ENCODE assay signal across 14 cellular contexts in the genomic region with DNA sequence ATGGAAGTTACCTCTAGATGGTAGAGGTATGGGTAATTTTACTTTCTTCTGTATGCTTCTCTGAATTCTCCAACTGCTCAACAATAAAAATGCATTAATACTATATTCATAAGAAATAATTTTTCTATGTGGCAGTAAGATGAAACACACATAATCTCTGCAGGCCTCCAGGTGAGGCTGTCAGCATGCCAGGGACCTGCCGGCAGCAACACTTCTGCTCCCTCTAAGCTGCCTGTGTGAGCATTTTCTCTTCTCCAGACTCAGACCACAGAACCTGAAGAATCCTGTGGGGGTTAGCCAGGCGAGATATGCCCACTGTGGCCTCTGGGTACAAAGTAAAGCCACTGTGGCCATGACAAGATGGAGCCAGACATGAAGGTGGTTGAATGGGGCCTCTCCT.
A peak's percentile ranks its signal among the peaks of the same experiment; 100 is the strongest.
DNase-seq lines count a peak whose midpoint lies in the region; ATAC-seq and TF ChIP-seq lines count a peak whose summit lies in the region.
"Had no signal": no experiment of that assay in that cellular context is flagged by ENCODE, and none has a peak within 500 bp of the region (broad histone marks: within the 10 kb centered on the region; RNA-seq: fewer than 3 reads in every experiment).

No MANE protein-coding gene starts in this region.

- H3K4me3 ChIP-seq in BLaER1 treated with 17β-estradiol and CSF1 and Interleukin-3, amounts not matched to agents 10 nM and 100 nM, result no peak overlapping the region
- H3K4me3 ChIP-seq in brain microvascular endothelial cell (ENCODE audit: low read depth, low read length), result no peak overlapping the region

- in situ Hi-C loops in brain microvascular endothelial cell (cut with HindIII; ENCODE audit: low pct_ligation_motif_present, low sequenced_read_pairs), result no loop called here

- peaks cover 40% of the 10 kb centered on the region for H3K36me3 Mint-ChIP-seq in stimulated activated memory B cell treated with anti-CD40 and anti-IgM and Interleukin-4, amounts not matched to agents 10 μg/mL and 1 μg/mL and 100 μg/mL, for 72 hours
- H3K36me3 Mint-ChIP-seq: CD14-positive monocyte; CD4-positive, alpha-beta memory T cell had no signal

- peak overlapping the region in 2 of 11 experiments; percentile 10 to 14; a peak in 2 of 22 replicates for H3K27ac ChIP-seq in BLaER1 treated with 17β-estradiol and CSF1 and Interleukin-3, amounts not matched to agents 10 nM and 100 nM
- no peak overlapping the region for H3K27ac ChIP-seq in brain microvascular endothelial cell
- H3K27ac ChIP-seq: HL-60 had no signal

- H3K9ac ChIP-seq in BLaER1 treated with 17β-estradiol and CSF1 and Interleukin-3, amounts not matched to agents 10 nM and 100 nM, result no peak overlapping the region

- H3K27me3 Mint-ChIP-seq in stimulated activated memory B cell treated with anti-CD40 and anti-IgM and Interleukin-4, amounts not matched to agents 10 μg/mL and 1 μg/mL and 100 μg/mL, for 72 hours, result no peaks in the 10 kb centered on the region

- peaks cover 5 to 97% (median 74%) of the 10 kb centered on the region in 11 experiments; a peak in 20 of 22 replicates for H3K36me3 ChIP-seq in BLaER1 treated with 17β-estradiol and CSF1 and Interleukin-3, amounts not matched to agents 10 nM and 100 nM
- no peaks in the 10 kb centered on the region for H3K36me3 ChIP-seq in brain microvascular endothelial cell (replicated peaks)
- H3K36me3 ChIP-seq: BE2C had no signal

- peaks cover 45% of the 10 kb centered on the region for H3K4me1 Mint-ChIP-seq in stimulated activated memory B cell treated with anti-CD40 and anti-IgM and Interleukin-4, amounts not matched to agents 10 μg/mL and 1 μg/mL and 100 μg/mL, for 72 hours
- H3K4me1 Mint-ChIP-seq: CD14-positive monocyte; CD4-positive, alpha-beta memory T cell; H9 had no signal

- peak overlapping the region; percentile 27 for H3K27ac Mint-ChIP-seq in stimulated activated memory B cell treated with anti-CD40 and anti-IgM and Interleukin-4, amounts not matched to agents 10 μg/mL and 1 μg/mL and 100 μg/mL, for 72 hours
- H3K27ac Mint-ChIP-seq: CD14-positive monocyte; CD4-positive, alpha-beta memory T cell; H9 had no signal

- H3K9me3 Mint-ChIP-seq in stimulated activated memory B cell treated with anti-CD40 and anti-IgM and Interleukin-4, amounts not matched to agents 10 μg/mL and 1 μg/mL and 100 μg/mL, for 72 hours, result no peaks in the 10 kb centered on the region
- H3K9me3 Mint-ChIP-seq: CD14-positive monocyte, H9 had no signal

- peak; percentile 62 for DNase-seq in cerebellar cortex (ENCODE audit: low spot score)
- DNase-seq in brain microvascular endothelial cell, result no peak
- no peak for DNase-seq in activated CD4-positive, CD25-positive, alpha-beta regulatory T cell treated with anti-CD3 and anti-CD28 coated beads, Interleukin-2, amount 50 U/mL, for 72 hours
- DNase-seq: BE2C; CD4-positive, alpha-beta memory T cell; DMS153; DMS79; GF-D8; H9 had no signal

- no peak for TF ChIP-seq CTCF in brain microvascular endothelial cell (IDR thresholded peaks at IDR 0.05; ENCODE audit: low read depth, low read length, missing control alignments)

- peaks cover 34 to 100% (median 73%) of the 10 kb centered on the region in 10 experiments for H3K4me1 ChIP-seq in BLaER1 treated with 17β-estradiol and CSF1 and Interleukin-3, amounts not matched to agents 10 nM and 100 nM

- no peaks in the 10 kb centered on the region; a peak in 1 of 22 replicates for H3K9me3 ChIP-seq in BLaER1 treated with 17β-estradiol and CSF1 and Interleukin-3, amounts not matched to agents 10 nM and 100 nM (replicated peaks in 1 of 11)
- H3K9me3 ChIP-seq: BE2C had no signal

- no peaks in the 10 kb centered on the region for H3K27me3 ChIP-seq in BLaER1 treated with 17β-estradiol and CSF1 and Interleukin-3, amounts not matched to agents 10 nM and 100 nM
- H3K27me3 ChIP-seq in brain microvascular endothelial cell (replicated peaks), result no peaks in the 10 kb centered on the region
- H3K27me3 ChIP-seq: BE2C had no signal

- no peak overlapping the region for H3K4me3 Mint-ChIP-seq in stimulated activated memory B cell treated with anti-CD40 and anti-IgM and Interleukin-4, amounts not matched to agents 10 μg/mL and 1 μg/mL and 100 μg/mL, for 72 hours
- H3K4me3 Mint-ChIP-seq: CD14-positive monocyte; CD4-positive, alpha-beta memory T cell; H9 had no signal

- peaks cover 0 to 62% (median 0%) of the 10 kb centered on the region in 11 experiments; a peak in 2 of 22 replicates for H4K20me1 ChIP-seq in BLaER1 treated with 17β-estradiol and CSF1 and Interleukin-3, amounts not matched to agents 10 nM and 100 nM

- H3K4me2 ChIP-seq in BLaER1 treated with 17β-estradiol and CSF1 and Interleukin-3, amounts not matched to agents 10 nM and 100 nM, result peak overlapping the region in 7 of 11 experiments; percentile 7 to 54 (median 22); a peak in 10 of 22 replicates

- no peak for ATAC-seq in stimulated activated memory B cell treated with anti-CD40 and anti-IgM and Interleukin-4, amounts not matched to agents 10 μg/mL and 1 μg/mL and 100 μg/mL, for 72 hours
- ATAC-seq in HG02884 (IDR thresholded peaks at IDR 0.05; ENCODE audit: unreplicated experiment), result no peak
